ENCODE assay signal across 20 cellular contexts in genomic region chr3:113008117-113008516, GRCh38. TPM values are rescaled to one million over a fixed set of nuclear protein-coding genes. Genes with fewer than 3 reads are reported as not detected.
A peak's percentile ranks its signal among the peaks of the same experiment; 100 is the strongest.
DNase-seq lines count a peak whose midpoint lies in the region; ATAC-seq and TF ChIP-seq lines count a peak whose summit lies in the region.
"Had no signal": no experiment of that assay in that cellular context is flagged by ENCODE, and none has a peak within 500 bp of the region (broad histone marks: within the 10 kb centered on the region; RNA-seq: fewer than 3 reads in every experiment).

No MANE protein-coding gene starts in this region.

- H2AFZ ChIP-seq in Karpas-422 (ENCODE audit: low read length): no peak overlapping the region

- peak overlapping the region; percentile 81 for H3K27ac Mint-ChIP-seq in activated naive CD4-positive, alpha-beta T cell treated with anti-CD3 and anti-CD28 coated beads for 36 hours
- no peak overlapping the region for H3K27ac Mint-ChIP-seq in activated naive CD4-positive, alpha-beta T cell treated with anti-CD3 and anti-CD28 coated beads, Interleukin-2, amount 10 ng/mL, durations not matched to agents 7 days and 5 days
- peak overlapping the region; percentile 58; the same call in 1 of the 2 replicates for H3K27ac Mint-ChIP-seq in HFFc6
- H3K27ac Mint-ChIP-seq in central memory CD8-positive, alpha-beta T cell (ENCODE audit: low read depth): peak overlapping the region; percentile 75
- H3K27ac Mint-ChIP-seq in stimulated activated effector memory CD8-positive, alpha-beta T cell treated with anti-CD3 and anti-CD28 coated beads, Interleukin-12 subunit alpha, Interleukin-12 subunit beta, amount 100 ng/mL, for 72 hours: peak overlapping the region; percentile 56

- CTCF ChIA-PET in activated naive CD4-positive, alpha-beta T cell treated with anti-CD3 and anti-CD28 coated beads for 36 hours (lab: Charles Lee): interaction anchor here (0.7 to 1.2 kb wide), 5 partner anchors 8 to 34 kb away, joined by 3 to 4 read pairs (median 3); partner anchors contain the start of gene GTPBP8
- CTCF ChIA-PET in activated naive CD4-positive, alpha-beta T cell treated with anti-CD3 and anti-CD28 coated beads, Interleukin-2, amount 10 ng/mL, durations not matched to agents 7 days and 5 days (lab: Charles Lee): interaction anchor here (1.1 kb wide), 1 partner anchor 27 kb away, joined by 3 read pairs; no protein-coding TSS in a partner anchor

- no peaks in the 10 kb centered on the region for H3K9me3 Mint-ChIP-seq in activated naive CD4-positive, alpha-beta T cell treated with anti-CD3 and anti-CD28 coated beads for 36 hours
- no peaks in the 10 kb centered on the region for H3K9me3 Mint-ChIP-seq in activated naive CD4-positive, alpha-beta T cell treated with anti-CD3 and anti-CD28 coated beads, Interleukin-2, amount 10 ng/mL, durations not matched to agents 7 days and 5 days
- H3K9me3 Mint-ChIP-seq in HFFc6: no peaks in the 10 kb centered on the region
- no peaks in the 10 kb centered on the region for H3K9me3 Mint-ChIP-seq in central memory CD8-positive, alpha-beta T cell
- H3K9me3 Mint-ChIP-seq in stimulated activated effector memory CD8-positive, alpha-beta T cell treated with anti-CD3 and anti-CD28 coated beads, Interleukin-12 subunit alpha, Interleukin-12 subunit beta, amount 100 ng/mL, for 72 hours: no peaks in the 10 kb centered on the region
- H3K9me3 Mint-ChIP-seq: CD4-positive, alpha-beta memory T cell had no signal

- H3K36me3 ChIP-seq in Karpas-422 (ENCODE audit: insufficient read depth, low read length): peaks cover 84% of the 10 kb centered on the region

- 0 out of 2 replicates have a peak, but pooled peaks cover 4% of the 10 kb centered on the region for H4K20me1 ChIP-seq in Karpas-422 (ENCODE audit: insufficient read depth, low read depth, low read length)

- no peaks in the 10 kb centered on the region for H3K27me3 ChIP-seq in Karpas-422 (ENCODE audit: low read length)

- peaks cover 82% of the 10 kb centered on the region for H3K79me2 ChIP-seq in Karpas-422 (ENCODE audit: low read length)

- H3K36me3 Mint-ChIP-seq in activated naive CD4-positive, alpha-beta T cell treated with anti-CD3 and anti-CD28 coated beads for 36 hours (ENCODE audit: low read depth): peaks cover 72% of the 10 kb centered on the region
- H3K36me3 Mint-ChIP-seq in activated naive CD4-positive, alpha-beta T cell treated with anti-CD3 and anti-CD28 coated beads, Interleukin-2, amount 10 ng/mL, durations not matched to agents 7 days and 5 days: peaks cover 70% of the 10 kb centered on the region
- peaks cover 31% of the 10 kb centered on the region for H3K36me3 Mint-ChIP-seq in HFFc6 (ENCODE audit: low read depth)
- peaks cover 58% of the 10 kb centered on the region for H3K36me3 Mint-ChIP-seq in central memory CD8-positive, alpha-beta T cell (ENCODE audit: insufficient read depth)
- H3K36me3 Mint-ChIP-seq in stimulated activated effector memory CD8-positive, alpha-beta T cell treated with anti-CD3 and anti-CD28 coated beads, Interleukin-12 subunit alpha, Interleukin-12 subunit beta, amount 100 ng/mL, for 72 hours: peaks cover 99% of the 10 kb centered on the region

- no peaks in the 10 kb centered on the region for H3K9me2 ChIP-seq in Karpas-422 (replicated peaks; ENCODE audit: insufficient read depth, low read length)

- 0 out of 2 replicates have a peak, but pooled peaks cover 3% of the 10 kb centered on the region for H3K4me1 ChIP-seq in Karpas-422 (ENCODE audit: low read length)

- DNase-seq in activated naive CD4-positive, alpha-beta T cell treated with anti-CD3 and anti-CD28 coated beads for 36 hours: no peak
- no peak for DNase-seq in activated naive CD4-positive, alpha-beta T cell treated with anti-CD3 and anti-CD28 coated beads, Interleukin-2, amount 10 ng/mL, durations not matched to agents 7 days and 5 days
- DNase-seq in HFFc6 (peak; percentile 38), Karpas-422 (no peak), NCI-H1105 treated with DMSO at 0.1 percent for 48 hours (lab: John Stamatoyannopoulos, UW) (no peak), HPDE6-E6E7 (ENCODE audit: extremely low spot score) (no peak)
- DNase-seq in central memory CD8-positive, alpha-beta T cell (ENCODE audit: low spot score in 2 of 2): no peak
- DNase-seq in stimulated activated effector memory CD8-positive, alpha-beta T cell treated with anti-CD3 and anti-CD28 coated beads, Interleukin-12 subunit alpha, Interleukin-12 subunit beta, amount 100 ng/mL, for 72 hours (ENCODE audit: low spot score in 2 of 2): no peak
- DNase-seq: CD4-positive, alpha-beta memory T cell; DND-41; GF-D8; MM.1S; NCI-H187 treated with DMSO at 0.1 percent for 48 hours; NCI-H774; Right ventricle myocardium superior had no signal

- ATAC-seq in central memory CD8-positive, alpha-beta T cell (replicated peaks; ENCODE audit: extremely low read depth, poor library complexity, severe bottlenecking): no peak
- no peak for ATAC-seq in stimulated activated effector memory CD8-positive, alpha-beta T cell treated with anti-CD3 and anti-CD28 coated beads, Interleukin-12 subunit alpha, Interleukin-12 subunit beta, amount 100 ng/mL, for 72 hours
- ATAC-seq: HepG2, Panc1 had no signal

- no peak overlapping the region for H3K4me3 Mint-ChIP-seq in activated naive CD4-positive, alpha-beta T cell treated with anti-CD3 and anti-CD28 coated beads for 36 hours
- no peak overlapping the region for H3K4me3 Mint-ChIP-seq in activated naive CD4-positive, alpha-beta T cell treated with anti-CD3 and anti-CD28 coated beads, Interleukin-2, amount 10 ng/mL, durations not matched to agents 7 days and 5 days
- H3K4me3 Mint-ChIP-seq in HFFc6: no peak overlapping the region
- H3K4me3 Mint-ChIP-seq in central memory CD8-positive, alpha-beta T cell: no peak overlapping the region
- H3K4me3 Mint-ChIP-seq in stimulated activated effector memory CD8-positive, alpha-beta T cell treated with anti-CD3 and anti-CD28 coated beads, Interleukin-12 subunit alpha, Interleukin-12 subunit beta, amount 100 ng/mL, for 72 hours: no peak overlapping the region
- H3K4me3 Mint-ChIP-seq: B cell; CD4-positive, alpha-beta memory T cell had no signal

- no peaks in the 10 kb centered on the region for H3K27me3 Mint-ChIP-seq in activated naive CD4-positive, alpha-beta T cell treated with anti-CD3 and anti-CD28 coated beads for 36 hours (ENCODE audit: low read depth)
- no peaks in the 10 kb centered on the region for H3K27me3 Mint-ChIP-seq in activated naive CD4-positive, alpha-beta T cell treated with anti-CD3 and anti-CD28 coated beads, Interleukin-2, amount 10 ng/mL, durations not matched to agents 7 days and 5 days
- H3K27me3 Mint-ChIP-seq in HFFc6 (ENCODE audit: insufficient read depth): no peaks in the 10 kb centered on the region
- no peaks in the 10 kb centered on the region for H3K27me3 Mint-ChIP-seq in central memory CD8-positive, alpha-beta T cell
- H3K27me3 Mint-ChIP-seq: B cell; CD4-positive, alpha-beta memory T cell had no signal

- no peak overlapping the region for H3K9ac ChIP-seq in Karpas-422 (ENCODE audit: low read length)

- TF ChIP-seq CTCF in HFFc6 (IDR thresholded peaks at IDR 0.05): no peak

- peaks cover 88% of the 10 kb centered on the region for H3K4me1 Mint-ChIP-seq in activated naive CD4-positive, alpha-beta T cell treated with anti-CD3 and anti-CD28 coated beads for 36 hours (ENCODE audit: low read depth)
- peaks cover 59% of the 10 kb centered on the region for H3K4me1 Mint-ChIP-seq in activated naive CD4-positive, alpha-beta T cell treated with anti-CD3 and anti-CD28 coated beads, Interleukin-2, amount 10 ng/mL, durations not matched to agents 7 days and 5 days
- H3K4me1 Mint-ChIP-seq in HFFc6 (ENCODE audit: low read depth): peaks cover 13% of the 10 kb centered on the region; the same call in 1 of the 2 replicates
- peaks cover 43% of the 10 kb centered on the region for H3K4me1 Mint-ChIP-seq in central memory CD8-positive, alpha-beta T cell
- peaks cover 44% of the 10 kb centered on the region for H3K4me1 Mint-ChIP-seq in stimulated activated effector memory CD8-positive, alpha-beta T cell treated with anti-CD3 and anti-CD28 coated beads, Interleukin-12 subunit alpha, Interleukin-12 subunit beta, amount 100 ng/mL, for 72 hours

- no peak overlapping the region for H3K27ac ChIP-seq in Karpas-422 (ENCODE audit: low read length)

- no peak overlapping the region for H3K4me2 ChIP-seq in Karpas-422 (ENCODE audit: low read depth, low read length, poor library complexity, severe bottlenecking)

- intact Hi-C loops in activated naive CD4-positive, alpha-beta T cell treated with anti-CD3 and anti-CD28 coated beads for 36 hours (cut with micrococcal nuclease): loop anchor here (5.0 to 10.0 kb wide), 4 partner anchors 511 to 1396 kb away; partner anchors contain the start of genes BTLA and GCSAM

- H3K9me3 ChIP-seq in Karpas-422 (ENCODE audit: low read length): no peaks in the 10 kb centered on the region

- H3K4me3 ChIP-seq in Karpas-422 (ENCODE audit: low read length): no peak overlapping the region

RNA-seq across cellular contexts. Expression of gene GTPBP8, which starts 17.3 kb away (rescaled TPM):
- total RNA-seq in activated naive CD4-positive, alpha-beta T cell treated with anti-CD3 and anti-CD28 coated beads for 36 hours: 10 to 100 TPM; 62.8 to 68.9 TPM
- total RNA-seq in HFFc6 (2021; fragmentation: NEBNext Ultra II Directional; extraction: Animal tissue kit (Norgen Biotek cat#: 25700)): 10 to 100 TPM; 12.3 to 16.8 (median 14.8) TPM
- total RNA-seq in Karpas-422 (2014; rRNA removed; shearing (Covaris generic); ENCODE audit: low replicate concordance): 28.4 and 36.0 TPM in 2 replicates

RNA-seq across cellular contexts. Expression of gene CD200R1, which starts 33.2 kb away (rescaled TPM):
- total RNA-seq in activated naive CD4-positive, alpha-beta T cell treated with anti-CD3 and anti-CD28 coated beads for 36 hours: 1 to 10 TPM; 1.1 TPM
- total RNA-seq in HFFc6 (2021; fragmentation: NEBNext Ultra II Directional; extraction: Animal tissue kit (Norgen Biotek cat#: 25700)): not detected
- not detected in 2 replicates for total RNA-seq in Karpas-422 (2014; rRNA removed; shearing (Covaris generic); ENCODE audit: low replicate concordance)
- total RNA-seq: A673, HepG2, NCI-H460 had no signal
